ENCODE assay signal across 18 cellular contexts in the genomic region with DNA sequence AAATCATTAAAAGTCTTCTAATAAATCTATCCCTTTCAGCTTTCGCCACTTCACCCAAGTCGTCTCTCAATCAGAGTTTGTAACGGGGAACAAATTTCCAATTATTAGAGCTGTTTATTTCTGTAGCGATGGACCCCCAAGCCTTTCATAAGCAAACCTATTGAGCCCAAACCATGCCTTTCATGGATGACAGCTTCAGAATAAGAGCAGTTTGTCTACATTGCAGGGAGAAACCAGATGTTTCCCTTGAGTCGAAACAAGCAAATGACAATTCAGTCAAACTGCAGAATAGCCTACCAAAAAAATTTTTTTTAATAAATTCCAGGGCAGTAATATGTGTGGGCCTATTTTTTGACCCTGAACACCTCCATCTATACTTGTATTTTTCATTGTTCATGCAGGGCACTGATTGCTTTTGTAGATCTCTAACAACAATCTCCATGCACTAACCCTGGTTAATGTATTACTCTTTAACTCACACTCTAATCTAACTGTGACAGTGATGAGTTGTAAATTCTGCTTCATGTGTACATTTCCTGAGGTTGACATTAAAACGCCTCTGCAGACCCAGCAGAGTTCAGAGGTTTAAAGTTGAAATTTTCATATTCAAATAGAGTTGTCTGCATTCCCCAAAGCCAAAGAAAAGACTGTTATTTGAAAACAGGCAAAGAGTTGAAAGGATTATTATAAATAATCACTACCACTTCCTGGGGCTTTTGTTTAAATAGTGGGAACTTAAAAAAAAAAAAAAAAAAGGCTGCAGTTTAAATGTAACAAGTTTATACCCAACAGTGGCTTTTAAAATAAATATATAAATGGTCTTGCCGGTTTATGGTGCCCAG.
DNase-seq lines count a peak whose midpoint lies in the region; ATAC-seq and TF ChIP-seq lines count a peak whose summit lies in the region.
"Had no signal": no experiment of that assay in that cellular context is flagged by ENCODE, and none has a peak within 500 bp of the region (broad histone marks: within the 10 kb centered on the region; RNA-seq: fewer than 3 reads in every experiment).

No MANE protein-coding gene starts in this region.

- no peak for TF ChIP-seq POLR2A in transverse colon (IDR thresholded peaks at IDR 0.05)

- no peak overlapping the region for H3K4me3 ChIP-seq in transverse colon
- H3K4me3 ChIP-seq: GM23248, K562, lower lobe of right lung, tibial artery had no signal

- no peaks in the 10 kb centered on the region for H3K9me3 ChIP-seq in transverse colon
- H3K9me3 ChIP-seq: lower lobe of right lung, tibial artery had no signal

- no peaks in the 10 kb centered on the region for H3K27me3 ChIP-seq in transverse colon
- H3K27me3 ChIP-seq: tibial artery had no signal

- in situ Hi-C loops in transverse colon (cut with MboI; ENCODE audit: low pct_ligation_motif_present in 1 of 4, low pct_unique_long_range_greater_than_20kb in 1 of 4, low sequenced_read_pairs in 3 of 4), result no loop called here

- WGBS in transverse colon (ENCODE audit: low coverage in 1 of 2), 2 donors, result 48 to 55% methylated on average over 6 to 7 of the region's 7 CpGs

- intact Hi-C loops in transverse colon (cut with DNase I; ENCODE audit: low total_unique reads), result no loop called here

- ATAC-seq in left lobe of liver, result peak; percentile 76
- no peak for ATAC-seq in HG02885 (IDR thresholded peaks at IDR 0.05; ENCODE audit: poor library complexity, unreplicated experiment)
- ATAC-seq: K562, lower lobe of right lung had no signal

- H3K4me1 ChIP-seq in transverse colon, result peaks cover 6 to 42% (median 20%) of the 10 kb centered on the region in 4 donors
- H3K4me1 ChIP-seq: lower lobe of right lung, tibial artery had no signal

- H3K27ac ChIP-seq in VCaP, result peak overlapping the region; percentile 93
- H3K27ac ChIP-seq in transverse colon, result peak overlapping the region; percentile 30 to 60 (median 52)
- H3K27ac ChIP-seq: GM23248, lower lobe of right lung, tibial artery had no signal

- DNase-seq in NCI-H146 (lab: John Stamatoyannopoulos, UW) (peak; percentile 31), NCI-H146 treated with DMSO at 0.1 percent for 48 hours (lab: John Stamatoyannopoulos, UW; ENCODE audit: unreplicated experiment) (no peak), left lobe of liver (ENCODE audit: low spot score) (no peak), transverse colon (no peak), NCI-H2029 (lab: John Stamatoyannopoulos, UW) (no peak)
- DNase-seq in stimulated activated CD4-positive, alpha-beta T cell treated with anti-CD3 and anti-CD28 coated beads, Interleukin-4, amount 100 ng/mL, for 4 hours, result no peak
- DNase-seq: activated T-cell treated with anti-CD3 and anti-CD28 coated beads, Interleukin-2, amount 50 U/mL, for 48 hours; caudate nucleus; CD4-positive, CD25-positive, alpha-beta regulatory T cell; effector memory CD4-positive, alpha-beta T cell; GM23248; lower lobe of right lung; NCI-H446; stimulated activated CD4-positive, alpha-beta T cell treated with anti-CD3 and anti-CD28 coated beads, Interleukin-4, amount 100 ng/mL, for 1 hour; tibial artery had no signal

- H3K36me3 ChIP-seq in transverse colon, result no peaks in the 10 kb centered on the region
- H3K36me3 ChIP-seq: lower lobe of right lung had no signal

- no peak for TF ChIP-seq CTCF in VCaP (conservative IDR thresholded peaks at IDR 0.05)
- TF ChIP-seq CTCF in transverse colon (IDR thresholded peaks at IDR 0.05), result no peak

- TF ChIP-seq EP300 in transverse colon (IDR thresholded peaks at IDR 0.05; ENCODE audit: low read depth), result no peak
